8 cellular contexts compared by ENCODE assay signal in genomic region chr19:48806818-48807589, GRCh38.
DNase-seq lines count a peak whose midpoint lies in the region; ATAC-seq and TF ChIP-seq lines count a peak whose summit lies in the region.
"Had no signal": no experiment of that assay in that cellular context is flagged by ENCODE, and none has a peak within 500 bp of the region (broad histone marks: within the 10 kb centered on the region; RNA-seq: fewer than 3 reads in every experiment).

No MANE protein-coding gene starts in this region.

- no peaks in the 10 kb centered on the region for H3K27me3 ChIP-seq in endocrine pancreas (ENCODE audit: control insufficient read depth, insufficient read depth, low read length)
- H3K27me3 ChIP-seq in parathyroid adenoma (ENCODE audit: control insufficient read depth, insufficient read depth, low read length): no peaks in the 10 kb centered on the region

- H3K4me1 ChIP-seq in endocrine pancreas (ENCODE audit: control insufficient read depth, insufficient read depth, low read length) (peaks cover 5% of the 10 kb centered on the region), parathyroid adenoma (no peaks in the 10 kb centered on the region)

- no peaks in the 10 kb centered on the region for H3K9me3 ChIP-seq in endocrine pancreas (ENCODE audit: control insufficient read depth, low read length)
- H3K9me3 ChIP-seq in parathyroid adenoma (ENCODE audit: control insufficient read depth, low read length): no peaks in the 10 kb centered on the region

- H3K4me2 ChIP-seq in parathyroid adenoma (ENCODE audit: low read length): no peak overlapping the region

- DNase-seq in GM12865 (ENCODE audit: low read depth) (peak; percentile 70), NCI-H2227 treated with DMSO at 0.1 percent for 48 hours (lab: John Stamatoyannopoulos, UW) (peak; percentile 21), DMS53 (lab: John Stamatoyannopoulos, UW) (no peak), NCI-H345 (lab: John Stamatoyannopoulos, UW) (no peak)
- DNase-seq: cortex of kidney had no signal

- H3K27ac ChIP-seq in parathyroid adenoma: peak overlapping the region; percentile 25

- no peak for ATAC-seq in HG03095 (IDR thresholded peaks at IDR 0.05; ENCODE audit: unreplicated experiment)

- H3K4me3 ChIP-seq in GM12865 (ENCODE audit: low read depth, low read length) (no peak overlapping the region), endocrine pancreas (ENCODE audit: control insufficient read depth, insufficient read depth, low read length) (no peak overlapping the region), parathyroid adenoma (ENCODE audit: low read depth, low read length) (no peak overlapping the region)

- no peaks in the 10 kb centered on the region for H3K79me2 ChIP-seq in parathyroid adenoma

- no peaks in the 10 kb centered on the region for H3K36me3 ChIP-seq in endocrine pancreas (ENCODE audit: control insufficient read depth, insufficient read depth, low read length)
- H3K36me3 ChIP-seq in parathyroid adenoma (ENCODE audit: control insufficient read depth, insufficient read depth, low read length): no peaks in the 10 kb centered on the region

- TF ChIP-seq CTCF in GM12865 (IDR thresholded peaks at IDR 0.05; ENCODE audit: insufficient read depth, low read depth, low read length, missing control alignments): no peak
- no peak for TF ChIP-seq CTCF in parathyroid adenoma (IDR thresholded peaks at IDR 0.05)

- no peak overlapping the region for H2AFZ ChIP-seq in parathyroid adenoma

- H3K9ac ChIP-seq in endocrine pancreas (ENCODE audit: control insufficient read depth, insufficient read depth, low read length): peak overlapping the region; percentile 8
- H3K9ac ChIP-seq in parathyroid adenoma: no peak overlapping the region

Comparison
In these comparisons a context has a peak if more than half of its experiments do, and no peak if none do; other contexts are left out.
1. DNase-seq: peak in GM12865 (single experiment) and NCI-H2227 treated with DMSO at 0.1 percent for 48 hours (single experiment); none in DMS53 (single experiment) and NCI-H345 (single experiment).